11 cellular contexts compared by ENCODE assay signal in the genomic region with DNA sequence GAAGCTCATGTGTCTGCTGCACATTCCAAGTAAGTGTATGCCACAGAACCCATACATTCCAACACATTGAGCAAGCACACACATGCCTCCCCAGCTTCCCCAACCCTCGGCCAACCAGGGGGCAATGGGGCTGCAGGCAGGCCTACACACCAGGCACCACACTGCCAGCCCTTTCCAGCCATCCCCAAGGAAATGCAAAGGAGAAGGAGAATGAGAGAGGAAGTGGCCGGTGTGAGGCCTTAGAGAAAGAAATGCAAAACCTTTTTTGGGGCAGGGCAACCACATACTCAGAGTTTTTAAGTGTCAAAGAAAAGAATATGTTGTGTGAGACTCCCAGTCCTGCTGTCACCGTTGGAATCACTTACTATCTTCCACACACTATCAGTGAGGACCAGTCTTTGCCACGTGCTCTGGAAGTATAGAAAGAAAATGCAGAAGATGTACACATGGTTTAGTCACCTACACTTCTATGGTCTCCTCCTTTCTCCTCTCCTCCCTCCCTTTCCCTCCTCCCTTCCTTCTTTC. TPM values are rescaled to one million over a fixed set of nuclear protein-coding genes. Genes with fewer than 3 reads are reported as not detected.
DNase-seq lines count a peak whose midpoint lies in the region; ATAC-seq and TF ChIP-seq lines count a peak whose summit lies in the region.
"Had no signal": no experiment of that assay in that cellular context is flagged by ENCODE, and none has a peak within 500 bp of the region (broad histone marks: within the 10 kb centered on the region; RNA-seq: fewer than 3 reads in every experiment).

No MANE protein-coding gene starts in this region.

- TF ChIP-seq EP300 in Ishikawa (IDR thresholded peaks at IDR 0.05; ENCODE audit: borderline replicate concordance), result no peak

- no peak for ATAC-seq in activated naive CD8-positive, alpha-beta T cell treated with anti-CD3 and anti-CD28 coated beads, Interleukin-2, amount 50 U/mL, for 24 hours
- ATAC-seq in GM21447 (IDR thresholded peaks at IDR 0.05; ENCODE audit: unreplicated experiment), result no peak

- no peaks in the 10 kb centered on the region for H3K9me3 ChIP-seq in Caco-2

- intact Hi-C loops in Caco-2 (cut with micrococcal nuclease; ENCODE audit: unreplicated experiment), result no loop called here

- peaks cover 20% of the 10 kb centered on the region for H3K4me1 ChIP-seq in Caco-2

- TF ChIP-seq RAD21 in Ishikawa (IDR thresholded peaks at IDR 0.05; ENCODE audit: low read depth), result no peak

- peak overlapping the region; percentile 7 for H3K27ac Mint-ChIP-seq in Caco-2 (ENCODE audit: unreplicated experiment)
- no peak overlapping the region for H3K27ac Mint-ChIP-seq in activated naive CD8-positive, alpha-beta T cell treated with anti-CD3 and anti-CD28 coated beads, Interleukin-2, amount 50 U/mL, for 24 hours

- H3K27me3 ChIP-seq in Caco-2 (replicated peaks; ENCODE audit: control insufficient read depth, insufficient read depth, low read length), result no peaks in the 10 kb centered on the region

- TF ChIP-seq CTCF in Caco-2 (IDR thresholded peaks at IDR 0.05; ENCODE audit: insufficient read depth in 1 of 2, low read depth in 1 of 2, low read length in 1 of 2, severe bottlenecking in 1 of 2, unreplicated experiment in 1 of 2), result no peak
- TF ChIP-seq CTCF in astrocyte of the spinal cord (IDR thresholded peaks at IDR 0.05; ENCODE audit: low read depth, low read length), result no peak

- no peaks in the 10 kb centered on the region for H3K36me3 ChIP-seq in Caco-2 (ENCODE audit: control insufficient read depth, insufficient read depth, low read length)

- peaks cover 22% of the 10 kb centered on the region for H3K4me1 Mint-ChIP-seq in Caco-2 (ENCODE audit: low read depth, unreplicated experiment)
- H3K4me1 Mint-ChIP-seq in activated naive CD8-positive, alpha-beta T cell treated with anti-CD3 and anti-CD28 coated beads, Interleukin-2, amount 50 U/mL, for 24 hours, result no peaks in the 10 kb centered on the region

- in situ Hi-C loops in astrocyte of the spinal cord (cut with HindIII; ENCODE audit: low sequenced_read_pairs), result no loop called here

- H3K4me3 ChIP-seq in Caco-2 (ENCODE audit: low read depth, low read length) (no peak overlapping the region), astrocyte of the spinal cord (ENCODE audit: low read depth, low read length) (no peak overlapping the region)

- CTCF ChIA-PET in Caco-2 (lab: Charles Lee), result no interaction called here

- no peak for DNase-seq in Caco-2
- DNase-seq in astrocyte of the spinal cord (ENCODE audit: low read depth, low spot score), result peak; percentile 68
- peak; percentile 57 for DNase-seq in iPS-NIHi7 (ENCODE audit: extremely low spot score)
- DNase-seq in activated naive CD8-positive, alpha-beta T cell treated with anti-CD3 and anti-CD28 coated beads, Interleukin-2, amount 50 U/mL, for 24 hours, result no peak
- DNase-seq in NCI-H1092 treated with DMSO at 0.1 percent for 48 hours (lab: John Stamatoyannopoulos, UW), result no peak
- DNase-seq in HuH-7 (ENCODE audit: low spot score), result no peak
- DNase-seq: NCI-H2081; SIG-M5; stimulated activated CD8-positive, alpha-beta memory T cell treated with anti-CD3 and anti-CD28 coated beads, Interleukin-4, amount 100 ng/mL, for 48 hours had no signal

- POLR2A ChIA-PET in Caco-2 (lab: Charles Lee), result interaction anchor here (0.6 kb wide), 1 partner anchor 516 kb away, joined by 4 read pairs; no protein-coding TSS in a partner anchor

- no peaks in the 10 kb centered on the region for H3K27me3 Mint-ChIP-seq in Caco-2 (ENCODE audit: insufficient read depth, unreplicated experiment)
- peaks cover 20% of the 10 kb centered on the region for H3K27me3 Mint-ChIP-seq in activated naive CD8-positive, alpha-beta T cell treated with anti-CD3 and anti-CD28 coated beads, Interleukin-2, amount 50 U/mL, for 24 hours

- H3K9me3 Mint-ChIP-seq in Caco-2 (ENCODE audit: unreplicated experiment), result no peaks in the 10 kb centered on the region
- H3K9me3 Mint-ChIP-seq in activated naive CD8-positive, alpha-beta T cell treated with anti-CD3 and anti-CD28 coated beads, Interleukin-2, amount 50 U/mL, for 24 hours, result no peaks in the 10 kb centered on the region

- no TSS peak for BruUV-seq in Caco-2 (replicated peaks; lab: Mats Ljungman, UMichigan)

- H3K4me3 Mint-ChIP-seq in Caco-2 (ENCODE audit: unreplicated experiment), result no peak overlapping the region
- H3K4me3 Mint-ChIP-seq in activated naive CD8-positive, alpha-beta T cell treated with anti-CD3 and anti-CD28 coated beads, Interleukin-2, amount 50 U/mL, for 24 hours, result no peak overlapping the region

- no peaks in the 10 kb centered on the region for H3K36me3 Mint-ChIP-seq in Caco-2 (ENCODE audit: insufficient read depth, unreplicated experiment)
- no peaks in the 10 kb centered on the region for H3K36me3 Mint-ChIP-seq in activated naive CD8-positive, alpha-beta T cell treated with anti-CD3 and anti-CD28 coated beads, Interleukin-2, amount 50 U/mL, for 24 hours (ENCODE audit: low read depth)

TF ChIP-seq in Ishikawa, 13 proteins besides CTCF, POLR2A, EP300 and RAD21:
- TF ChIP-seq ZBTB7A (IDR thresholded peaks at IDR 0.05; ENCODE audit: low read depth), result no peak
- no peak for TF ChIP-seq NFIC (IDR thresholded peaks at IDR 0.05)
- 0 out of 2 replicates have a peak, but pooled peaks have one; percentile 46 for TF ChIP-seq TEAD4 (IDR thresholded peaks at IDR 0.05)
TF ChIP-seq in Ishikawa: peak in this region for 1.

RNA-seq across cellular contexts. Expression of gene IGF2BP2, which starts 11.1 kb away (rescaled TPM):
- total RNA-seq in Caco-2 (2022), result 75.9 and 80.8 TPM in 2 replicates

Comparison
In these comparisons a context has a peak if more than half of its experiments do, and no peak if none do; other contexts are left out.
1. DNase-seq: peak in astrocyte of the spinal cord (single experiment) and iPS-NIHi7 (single experiment); none in Caco-2 (0 of 2), activated naive CD8-positive, alpha-beta T cell treated with anti-CD3 and anti-CD28 coated beads, Interleukin-2, amount 50 U/mL, for 24 hours (single experiment), NCI-H1092 treated with DMSO at 0.1 percent for 48 hours (single experiment) and HuH-7 (single experiment).